In genomic region chr9:124079176-124079925, GRCh38 we compare ENCODE assay signal across 11 cellular contexts.
DNase-seq lines count a peak whose midpoint lies in the region; ATAC-seq and TF ChIP-seq lines count a peak whose summit lies in the region.
"Had no signal": no experiment of that assay in that cellular context is flagged by ENCODE, and none has a peak within 500 bp of the region (broad histone marks: within the 10 kb centered on the region; RNA-seq: fewer than 3 reads in every experiment).

No MANE protein-coding gene starts in this region.

- ATAC-seq in gastrocnemius medialis (peak; percentile 93 to 94), HG03521 (IDR thresholded peaks at IDR 0.05; ENCODE audit: unreplicated experiment) (no peak)
- ATAC-seq: activated naive CD8-positive, alpha-beta T cell treated with anti-CD3 and anti-CD28 coated beads, Interleukin-2, amount 50 U/mL, for 24 hours had no signal

- H3K36me3 ChIP-seq in SK-N-SH (replicated peaks in 1 of 2; ENCODE audit: control insufficient read depth in 1 of 2, insufficient read depth in 2 of 2, low read length in 1 of 2) (no peaks in the 10 kb centered on the region), gastrocnemius medialis (no peaks in the 10 kb centered on the region)
- H3K36me3 ChIP-seq: tibial artery had no signal

- no peaks in the 10 kb centered on the region for H4K20me1 ChIP-seq in SK-N-SH (ENCODE audit: insufficient read depth)

- H2AFZ ChIP-seq in SK-N-SH (ENCODE audit: low read depth), result no peak overlapping the region

- H3K27ac ChIP-seq in SK-N-SH (ENCODE audit: low read depth in 2 of 2, low read length in 1 of 2) (peak overlapping the region in 1 of 2 experiments; percentile 33; a peak in 2 of 4 replicates), gastrocnemius medialis (peak overlapping the region in 3 of 4 donors; percentile 13 to 48 (median 42))
- H3K27ac ChIP-seq: tibial artery had no signal

- POLR2A ChIA-PET in SK-N-SH (lab: Yijun Ruan, JAX), result no interaction called here

- no peaks in the 10 kb centered on the region for H3F3A ChIP-seq in SK-N-SH (replicated peaks; ENCODE audit: insufficient read depth)

- TF ChIP-seq CTCF in SK-N-SH (IDR thresholded peaks at IDR 0.05) (no peak), gastrocnemius medialis (IDR thresholded peaks at IDR 0.05 in 4 of 5, conservative IDR thresholded peaks at IDR 0.05 in 1 of 5) (no peak)

- TF ChIP-seq POLR2A in gastrocnemius medialis (IDR thresholded peaks at IDR 0.05), result no peak

- no peak overlapping the region for H3K4me3 ChIP-seq in SK-N-SH (ENCODE audit: low read depth in 2 of 2, low read length in 1 of 2)
- no peak overlapping the region for H3K4me3 ChIP-seq in gastrocnemius medialis
- H3K4me3 ChIP-seq: tibial artery had no signal

- no peaks in the 10 kb centered on the region for H3K9me3 ChIP-seq in SK-N-SH
- H3K9me3 ChIP-seq in gastrocnemius medialis, result no peaks in the 10 kb centered on the region
- H3K9me3 ChIP-seq: tibial artery had no signal

- H3K4me2 ChIP-seq in SK-N-SH, result peak overlapping the region; percentile 50

- H3K9ac ChIP-seq in SK-N-SH, result no peak overlapping the region

- peak in 1 of 2 experiments; percentile 54; a peak in 2 of 4 replicates for TF ChIP-seq EP300 in SK-N-SH (IDR thresholded peaks at IDR 0.05; ENCODE audit: borderline replicate concordance in 1 of 2, low read depth in 1 of 2, low read length in 1 of 2)

- H3K4me1 ChIP-seq in SK-N-SH (ENCODE audit: control insufficient read depth in 1 of 2, insufficient read depth in 2 of 2, low read depth in 1 of 2, low read length in 1 of 2) (no peaks in the 10 kb centered on the region), gastrocnemius medialis (peaks cover 0 to 8% of the 10 kb centered on the region in 2 donors)

- TF ChIP-seq RAD21 in SK-N-SH (IDR thresholded peaks at IDR 0.05; ENCODE audit: low read length), result no peak

- DNase-seq in HS-5 (ENCODE audit: low read depth) (peak; percentile 88), SK-N-SH (no peak), globus pallidus (ENCODE audit: low spot score) (peak; percentile 5), gastrocnemius medialis (peak; percentile 46 to 76), NCI-H1436 (lab: John Stamatoyannopoulos, UW) (no peak), mucosa of gallbladder (ENCODE audit: low spot score) (no peak)
- DNase-seq in stimulated activated CD8-positive, alpha-beta memory T cell treated with anti-CD3 and anti-CD28 coated beads, Interleukin-4, amount 100 ng/mL, for 48 hours, result no peak
- DNase-seq: activated naive CD8-positive, alpha-beta T cell treated with anti-CD3 and anti-CD28 coated beads, Interleukin-2, amount 50 U/mL, for 24 hours; NCI-H1105 treated with DMSO at 0.1 percent for 48 hours; tibial artery had no signal

- CTCF ChIA-PET in SK-N-SH (lab: Yijun Ruan, JAX), result interaction anchor here (1.2 kb wide), 1 partner anchor 38 kb away, joined by 3 read pairs; no protein-coding TSS in a partner anchor

- H3K9me2 ChIP-seq in SK-N-SH, result no peaks in the 10 kb centered on the region

- 66% methylated on average over 17 of the region's 17 CpGs for WGBS in SK-N-SH (ENCODE audit: low lambda C conversion rate)

- in situ Hi-C loops in gastrocnemius medialis (cut with MboI; ENCODE audit: low sequenced_read_pairs in 4 of 4), result no loop called here

- H3K27me3 ChIP-seq in SK-N-SH (ENCODE audit: insufficient read depth), result no peaks in the 10 kb centered on the region
- H3K27me3 ChIP-seq in gastrocnemius medialis, result no peaks in the 10 kb centered on the region

- intact Hi-C loops in gastrocnemius medialis (cut with DNase I; ENCODE audit: low total_unique reads), result no loop called here

- no peaks in the 10 kb centered on the region for H3K79me2 ChIP-seq in SK-N-SH (ENCODE audit: insufficient read depth)

TF ChIP-seq in SK-N-SH, 30 proteins besides CTCF, POLR2A, EP300 and RAD21:
- TF ChIP-seq NFIC (IDR thresholded peaks at IDR 0.05; ENCODE audit: borderline replicate concordance) (peak; percentile 78), FOSL2 (IDR thresholded peaks at IDR 0.05; ENCODE audit: borderline replicate concordance, low read depth) (peak; percentile 64; the same call in 1 of the 2 replicates), CHD2 (IDR thresholded peaks at IDR 0.05; ENCODE audit: low read length, partially characterized antibody) (no peak), FOXJ3 (CRISPR knock-in tag; IDR thresholded peaks at IDR 0.05) (no peak), TCF12 (IDR thresholded peaks at IDR 0.05) (peak; percentile 85), TEAD4 (IDR thresholded peaks at IDR 0.05; ENCODE audit: borderline replicate concordance, insufficient read depth) (peak; percentile 61; the same call in 1 of the 2 replicates), SIN3A (IDR thresholded peaks at IDR 0.05; ENCODE audit: borderline replicate concordance, low read depth, low read length) (peak; percentile 82; the same call in 1 of the 2 replicates), MAX (IDR thresholded peaks at IDR 0.05; ENCODE audit: low read depth) (peak; percentile 8; the same call in 1 of the 2 replicates), PBX3 (IDR thresholded peaks at IDR 0.05) (peak; percentile 91), JUND (IDR thresholded peaks at IDR 0.05) (peak; percentile 82)

Comparison
In these comparisons a context has a peak if more than half of its experiments do, and no peak if none do; other contexts are left out.
1. DNase-seq: peak in HS-5 (single experiment), globus pallidus (single experiment) and gastrocnemius medialis (2 of 2); none in SK-N-SH (single experiment), stimulated activated CD8-positive, alpha-beta memory T cell treated with anti-CD3 and anti-CD28 coated beads, Interleukin-4, amount 100 ng/mL, for 48 hours (single experiment), NCI-H1436 (single experiment) and mucosa of gallbladder (single experiment).